In genomic region chr17:81385320-81386111, GRCh38 we compare ENCODE assay signal across 8 cellular contexts. TPM values are rescaled to one million over a fixed set of nuclear protein-coding genes. Genes with fewer than 3 reads are reported as not detected.
DNase-seq lines count a peak whose midpoint lies in the region; ATAC-seq and TF ChIP-seq lines count a peak whose summit lies in the region.
"Had no signal": no experiment of that assay in that cellular context is flagged by ENCODE, and none has a peak within 500 bp of the region (broad histone marks: within the 10 kb centered on the region; RNA-seq: fewer than 3 reads in every experiment).

No MANE protein-coding gene starts in this region.

- H3K27me3 ChIP-seq in SJCRH30: no peaks in the 10 kb centered on the region
- no peaks in the 10 kb centered on the region for H3K27me3 ChIP-seq in dorsolateral prefrontal cortex
- H3K27me3 ChIP-seq in WERI-Rb-1 (ENCODE audit: insufficient read depth, low read depth, severe bottlenecking): peaks cover 46% of the 10 kb centered on the region

- H3K36me3 ChIP-seq in SJCRH30 (no peaks in the 10 kb centered on the region), WERI-Rb-1 (no peaks in the 10 kb centered on the region)

- H3K9me3 ChIP-seq in SJCRH30 (replicated peaks): no peaks in the 10 kb centered on the region
- no peaks in the 10 kb centered on the region for H3K9me3 ChIP-seq in WERI-Rb-1 (ENCODE audit: severe bottlenecking)

- H3K27ac ChIP-seq in SJCRH30 (peak overlapping the region; percentile 90), dorsolateral prefrontal cortex (peak overlapping the region; percentile 87 to 100 (median 99)), WERI-Rb-1 (no peak overlapping the region)

- DNase-seq in SJCRH30 (peak; percentile 100), dorsolateral prefrontal cortex (peak; percentile 52 to 100 (median 98)), mesothelial cell of epicardium (ENCODE audit: low spot score in 2 of 2, unreplicated experiment in 2 of 2) (no peak), kidney tubule cell (ENCODE audit: low spot score) (no peak), WERI-Rb-1 (no peak)
- DNase-seq: stimulated activated CD4-positive, alpha-beta T cell treated with anti-CD3 and anti-CD28 coated beads, Interleukin-1b, Interleukin-23, amount 100 ng/mL, for 48 hours had no signal

- no peaks in the 10 kb centered on the region for H3K27me3 Mint-ChIP-seq in mesothelial cell of epicardium (ENCODE audit: low read depth)
- H3K27me3 Mint-ChIP-seq in stimulated activated memory B cell treated with anti-CD40 and anti-IgM and Interleukin-4, amounts not matched to agents 10 μg/mL and 1 μg/mL and 100 μg/mL, for 72 hours: peaks cover 84% of the 10 kb centered on the region

- no peaks in the 10 kb centered on the region for H3K36me3 Mint-ChIP-seq in mesothelial cell of epicardium
- no peaks in the 10 kb centered on the region for H3K36me3 Mint-ChIP-seq in stimulated activated memory B cell treated with anti-CD40 and anti-IgM and Interleukin-4, amounts not matched to agents 10 μg/mL and 1 μg/mL and 100 μg/mL, for 72 hours

- TF ChIP-seq CTCF in dorsolateral prefrontal cortex (IDR thresholded peaks at IDR 0.05 in 54 of 56, conservative IDR thresholded peaks at IDR 0.05 in 2 of 56; ENCODE audit: low read depth in 1 of 56, partially characterized antibody in 56 of 56) (peak in 4 of 56 donors; percentile 14 to 23 (median 15)), mesothelial cell of epicardium (IDR thresholded peaks at IDR 0.05; ENCODE audit: unreplicated experiment) (no peak), WERI-Rb-1 (IDR thresholded peaks at IDR 0.05; ENCODE audit: low read depth, low read length) (no peak)

- intact Hi-C loops in dorsolateral prefrontal cortex (cut with DNase I): loop anchor here in 1 of 2 donors (1.0 kb wide), 2 partner anchors 9 to 39 kb away; no protein-coding TSS in a partner anchor

- H3K27ac Mint-ChIP-seq in mesothelial cell of epicardium: peak overlapping the region; percentile 93
- no peak overlapping the region for H3K27ac Mint-ChIP-seq in stimulated activated memory B cell treated with anti-CD40 and anti-IgM and Interleukin-4, amounts not matched to agents 10 μg/mL and 1 μg/mL and 100 μg/mL, for 72 hours

- H3K9me3 Mint-ChIP-seq in mesothelial cell of epicardium: no peaks in the 10 kb centered on the region
- no peaks in the 10 kb centered on the region for H3K9me3 Mint-ChIP-seq in stimulated activated memory B cell treated with anti-CD40 and anti-IgM and Interleukin-4, amounts not matched to agents 10 μg/mL and 1 μg/mL and 100 μg/mL, for 72 hours

- no peak for ATAC-seq in stimulated activated memory B cell treated with anti-CD40 and anti-IgM and Interleukin-4, amounts not matched to agents 10 μg/mL and 1 μg/mL and 100 μg/mL, for 72 hours
- no peak for ATAC-seq in GM18907 (IDR thresholded peaks at IDR 0.05; ENCODE audit: unreplicated experiment)

- peaks cover 53% of the 10 kb centered on the region for H3K4me1 ChIP-seq in SJCRH30

- peak overlapping the region; percentile 59 for H3K4me3 Mint-ChIP-seq in mesothelial cell of epicardium
- H3K4me3 Mint-ChIP-seq in stimulated activated memory B cell treated with anti-CD40 and anti-IgM and Interleukin-4, amounts not matched to agents 10 μg/mL and 1 μg/mL and 100 μg/mL, for 72 hours: peak overlapping the region; percentile 15

- H3K4me3 ChIP-seq in SJCRH30: peak overlapping the region; percentile 63
- peak overlapping the region in 58 of 59 donors; percentile 19 to 91 (median 76) for H3K4me3 ChIP-seq in dorsolateral prefrontal cortex
- no peak overlapping the region for H3K4me3 ChIP-seq in WERI-Rb-1 (ENCODE audit: low read depth, low read length)

- H3K4me1 Mint-ChIP-seq in mesothelial cell of epicardium: peaks cover 42% of the 10 kb centered on the region
- H3K4me1 Mint-ChIP-seq in stimulated activated memory B cell treated with anti-CD40 and anti-IgM and Interleukin-4, amounts not matched to agents 10 μg/mL and 1 μg/mL and 100 μg/mL, for 72 hours: peaks cover 7% of the 10 kb centered on the region

RNA-seq across cellular contexts. Expression of gene BAHCC1, which starts 9.7 kb away (rescaled TPM):
- 17.4 and 20.0 TPM in 2 replicates for total RNA-seq in SJCRH30 (2014; rRNA removed; shearing (Covaris generic))
- 10 to 100 TPM; 25.1 to 66.1 (median 38.0) TPM for total RNA-seq in dorsolateral prefrontal cortex
- total RNA-seq in mesothelial cell of epicardium: 34.9 to 36.4 TPM (median 35.1 TPM) in 3 replicates

Comparison
In these comparisons a context has a peak if more than half of its experiments do, and no peak if none do; other contexts are left out.
1. DNase-seq: peak in SJCRH30 (2 of 2) and dorsolateral prefrontal cortex (10 of 10); none in mesothelial cell of epicardium (0 of 2), kidney tubule cell (single experiment) and WERI-Rb-1 (single experiment).